12 cellular contexts compared by ENCODE assay signal in genomic region chr11:85809191-85809590, GRCh38. TPM values are rescaled to one million over a fixed set of nuclear protein-coding genes. Genes with fewer than 3 reads are reported as not detected.
A peak's percentile ranks its signal among the peaks of the same experiment; 100 is the strongest.
DNase-seq lines count a peak whose midpoint lies in the region; ATAC-seq and TF ChIP-seq lines count a peak whose summit lies in the region.
"Had no signal": no experiment of that assay in that cellular context is flagged by ENCODE, and none has a peak within 500 bp of the region (broad histone marks: within the 10 kb centered on the region; RNA-seq: fewer than 3 reads in every experiment).

No MANE protein-coding gene starts in this region.

- H3K27ac Mint-ChIP-seq in CD4-positive, alpha-beta memory T cell = peak overlapping the region; percentile 19 to 95 (median 60)
- peak overlapping the region in 2 of 3 donors; percentile 8 to 21 for H3K27ac Mint-ChIP-seq in IgD-negative memory B cell

- peaks cover 0 to 1% of the 10 kb centered on the region in 2 donors for H3K27me3 Mint-ChIP-seq in CD4-positive, alpha-beta memory T cell
- H3K27me3 Mint-ChIP-seq in IgD-negative memory B cell = peaks cover 26% of the 10 kb centered on the region

- no peaks in the 10 kb centered on the region for H3K27me3 ChIP-seq in CD4-positive, alpha-beta memory T cell (ENCODE audit: insufficient read depth, low read length)
- peaks cover 0 to 6% (median 0%) of the 10 kb centered on the region in 4 donors for H3K27me3 ChIP-seq in esophagus squamous epithelium
- no peaks in the 10 kb centered on the region for H3K27me3 ChIP-seq in breast epithelium
- H3K27me3 ChIP-seq: MG63 had no signal

- peak overlapping the region in 1 of 2 donors; percentile 85 for H3K4me3 ChIP-seq in CD4-positive, alpha-beta memory T cell (ENCODE audit: low read length in 2 of 2)
- H3K4me3 ChIP-seq in esophagus squamous epithelium = peak overlapping the region in 3 of 4 donors; percentile 54 to 70 (median 60)
- peak overlapping the region in 1 of 3 donors; percentile 76 for H3K4me3 ChIP-seq in breast epithelium

- H3K36me3 Mint-ChIP-seq in CD4-positive, alpha-beta memory T cell = peaks cover 0 to 10% of the 10 kb centered on the region in 2 donors
- H3K36me3 Mint-ChIP-seq in IgD-negative memory B cell = no peaks in the 10 kb centered on the region

- TF ChIP-seq POLR2A in esophagus squamous epithelium (IDR thresholded peaks at IDR 0.05) (no peak), breast epithelium (IDR thresholded peaks at IDR 0.05) (no peak)

- intact Hi-C loops in CD4-positive, alpha-beta memory T cell (cut with micrococcal nuclease) = no loop called here
- intact Hi-C loops in esophagus squamous epithelium (cut with DNase I) = no loop called here
- intact Hi-C loops in breast epithelium (cut with DNase I; ENCODE audit: low total_unique reads) = no loop called here

- no peak overlapping the region for H3K27ac ChIP-seq in CD4-positive, alpha-beta memory T cell (ENCODE audit: low read depth, low read length)
- H3K27ac ChIP-seq in esophagus squamous epithelium = peak overlapping the region in 3 of 4 donors; percentile 17 to 46 (median 40)
- H3K27ac ChIP-seq in breast epithelium = peak overlapping the region in 1 of 2 donors; percentile 15

- WGBS in esophagus squamous epithelium, 2 donors = 34 to 53% methylated on average over 2 to 3 of the region's 4 CpGs

- POLR2A ChIA-PET in CD4-positive, alpha-beta memory T cell (lab: Charles Lee; ENCODE audit: partially characterized antibody) = interaction anchor here (0.7 to 3.7 kb wide), 15 partner anchors 16 to 161 kb away, joined by 3 to 40 read pairs (median 4); partner anchors contain the start of genes CCDC83, CREBZF and TMEM126A

- H3K4me1 Mint-ChIP-seq in CD4-positive, alpha-beta memory T cell = peaks cover 22 to 75% (median 55%) of the 10 kb centered on the region in 4 donors
- H3K4me1 Mint-ChIP-seq in IgD-negative memory B cell = peaks cover 9 to 20% (median 11%) of the 10 kb centered on the region in 3 donors

- no peaks in the 10 kb centered on the region for H3K9me3 Mint-ChIP-seq in CD4-positive, alpha-beta memory T cell
- H3K9me3 Mint-ChIP-seq in IgD-negative memory B cell = no peaks in the 10 kb centered on the region
- H3K9me3 Mint-ChIP-seq: activated T-cell treated with anti-CD3 and anti-CD28 coated beads, Interleukin-2, amount 50 U/mL, for 72 hours had no signal

- no peaks in the 10 kb centered on the region for H3K36me3 ChIP-seq in CD4-positive, alpha-beta memory T cell (ENCODE audit: insufficient read depth, low read length)
- H3K36me3 ChIP-seq in esophagus squamous epithelium = no peaks in the 10 kb centered on the region
- no peaks in the 10 kb centered on the region for H3K36me3 ChIP-seq in breast epithelium
- H3K36me3 ChIP-seq: MG63 had no signal

- ATAC-seq in GM19452 (IDR thresholded peaks at IDR 0.05; ENCODE audit: unreplicated experiment) = peak; percentile 49

- H3K4me3 Mint-ChIP-seq in CD4-positive, alpha-beta memory T cell = peak overlapping the region; percentile 89 to 97 (median 94)
- H3K4me3 Mint-ChIP-seq in IgD-negative memory B cell = peak overlapping the region in 2 of 4 donors; percentile 88 to 94

- DNase-seq in CD4-positive, alpha-beta memory T cell = peak; percentile 28 to 60 (median 38)
- DNase-seq in esophagus squamous epithelium (lab: John Stamatoyannopoulos, UW) = no peak
- no peak for DNase-seq in SKM-1 (lab: John Stamatoyannopoulos, UW; ENCODE audit: unreplicated experiment)
- no peak for DNase-seq in breast epithelium (ENCODE audit: low spot score in 2 of 2)
- DNase-seq in dedifferentiated amniotic fluid mesenchymal stem cell (ENCODE audit: extremely low spot score) = no peak
- no peak for DNase-seq in ureter (ENCODE audit: low spot score)
- DNase-seq: stimulated activated CD4-positive, alpha-beta T cell treated with anti-CD3 and anti-CD28 coated beads, Interleukin-4, amount 100 ng/mL, for 1 hour had no signal

- H3K9me3 ChIP-seq in CD4-positive, alpha-beta memory T cell (ENCODE audit: control insufficient read depth in 1 of 2, low read length in 2 of 2) = no peaks in the 10 kb centered on the region
- no peaks in the 10 kb centered on the region for H3K9me3 ChIP-seq in esophagus squamous epithelium
- no peaks in the 10 kb centered on the region for H3K9me3 ChIP-seq in breast epithelium
- H3K9me3 ChIP-seq: MG63 had no signal

- CTCF ChIA-PET in CD4-positive, alpha-beta memory T cell (lab: Charles Lee; ENCODE audit: partially characterized antibody) = interaction anchor here (0.7 to 3.3 kb wide), 14 partner anchors 12 to 407 kb away, joined by 3 to 33 read pairs (median 4); partner anchors contain the start of genes CCDC83 and TMEM126B

- TF ChIP-seq CTCF in esophagus squamous epithelium (IDR thresholded peaks at IDR 0.05) (no peak), breast epithelium (IDR thresholded peaks at IDR 0.05) (no peak)

- peaks cover 33% of the 10 kb centered on the region for H3K4me1 ChIP-seq in CD4-positive, alpha-beta memory T cell (ENCODE audit: insufficient read depth, low read length)
- H3K4me1 ChIP-seq in esophagus squamous epithelium (peaks cover 8 to 54% (median 9%) of the 10 kb centered on the region in 3 donors), breast epithelium (peaks cover 0 to 4% of the 10 kb centered on the region in 2 donors)

RNA-seq across cellular contexts. Expression of gene SYTL2, which starts 1.8 kb away (rescaled TPM):
- 10 to 100 TPM; 35.5 to 35.7 TPM for total RNA-seq in CD4-positive, alpha-beta memory T cell
- polyA plus RNA-seq in CD4-positive, alpha-beta memory T cell = 10 to 100 TPM in 1 of 2 donors, 1 to 10 TPM in 1; 3.9 to 21.0 TPM
- polyA plus RNA-seq in IgD-negative memory B cell = 1.3 TPM
- total RNA-seq in esophagus squamous epithelium (10 to 100 TPM in 1 of 4 donors, 1 to 10 TPM in 3; 8.8 to 16.0 (median 9.2) TPM), breast epithelium (100 to 1,000 TPM in 2 of 3 donors, 10 to 100 TPM in 1; 10.1 to 189 (median 120) TPM), ureter (254 TPM)

RNA-seq across cellular contexts. Expression of gene CCDC83, which starts 46.0 kb away (rescaled TPM):
- total RNA-seq in CD4-positive, alpha-beta memory T cell = not detected
- not detected for polyA plus RNA-seq in CD4-positive, alpha-beta memory T cell
- polyA plus RNA-seq in IgD-negative memory B cell = 0.14 TPM
- not detected for total RNA-seq in esophagus squamous epithelium
- under 1 TPM in 1 of 3 donors, not detected in 2; 0.33 TPM for total RNA-seq in breast epithelium
- total RNA-seq in ureter = not detected
- total RNA-seq: activated T-cell treated with anti-CD3 and anti-CD28 coated beads, Interleukin-2, amount 50 U/mL, for 72 hours; lung microvascular endothelial cell had no signal

Comparison
In these comparisons a context has a peak if more than half of its experiments do, and no peak if none do; other contexts are left out.
1. DNase-seq: peak in CD4-positive, alpha-beta memory T cell (5 of 5); none in esophagus squamous epithelium (single experiment), SKM-1 (single experiment), breast epithelium (0 of 2), dedifferentiated amniotic fluid mesenchymal stem cell (single experiment) and ureter (single experiment).